8 cellular contexts compared by ENCODE assay signal in genomic region chr7:18693401-18693800, GRCh38.
DNase-seq lines count a peak whose midpoint lies in the region; ATAC-seq, FAIRE-seq and TF ChIP-seq lines count a peak whose summit lies in the region.

No MANE protein-coding gene starts in this region.

- peak; percentile 88 for TF ChIP-seq CTCF in fibroblast of pulmonary artery (IDR thresholded peaks at IDR 0.05; ENCODE audit: low read length, missing control alignments)

- no peak for ATAC-seq in GM21423 (IDR thresholded peaks at IDR 0.05; ENCODE audit: unreplicated experiment)

- H3K4me3 ChIP-seq in fibroblast of pulmonary artery (replicated peaks; ENCODE audit: low read depth, low read length) (no peak overlapping the region), skeletal muscle cell (ENCODE audit: low read depth, low read length) (no peak overlapping the region)

- DNase-seq in H54 (ENCODE audit: insufficient read length, low spot score) (peak; percentile 15), RKO (ENCODE audit: low spot score) (peak; percentile 34), fibroblast of pulmonary artery (ENCODE audit: low read depth) (peak; percentile 93), skeletal muscle cell (ENCODE audit: low read depth) (peak; percentile 77), NCI-H2107 (lab: John Stamatoyannopoulos, UW) (no peak), NCI-H1694 (lab: John Stamatoyannopoulos, UW) (no peak)
- no peak for DNase-seq in activated T-cell treated with anti-CD3 and anti-CD28 coated beads, Interleukin-2, amount 50 U/mL, for 1 hour

- FAIRE-seq in H54 (lab: Jason Lieb, UNC) = peak; percentile 95

- TF ChIP-seq POLR2A in H54 (IDR thresholded peaks at IDR 0.05; ENCODE audit: low read depth, low read length) = no peak

Comparison
In these comparisons a context has a peak if more than half of its experiments do, and no peak if none do; other contexts are left out.
1. DNase-seq: peak in H54 (single experiment), RKO (single experiment), fibroblast of pulmonary artery (single experiment) and skeletal muscle cell (single experiment); none in NCI-H2107 (single experiment), NCI-H1694 (single experiment) and activated T-cell treated with anti-CD3 and anti-CD28 coated beads, Interleukin-2, amount 50 U/mL, for 1 hour (single experiment).